In the genomic region with DNA sequence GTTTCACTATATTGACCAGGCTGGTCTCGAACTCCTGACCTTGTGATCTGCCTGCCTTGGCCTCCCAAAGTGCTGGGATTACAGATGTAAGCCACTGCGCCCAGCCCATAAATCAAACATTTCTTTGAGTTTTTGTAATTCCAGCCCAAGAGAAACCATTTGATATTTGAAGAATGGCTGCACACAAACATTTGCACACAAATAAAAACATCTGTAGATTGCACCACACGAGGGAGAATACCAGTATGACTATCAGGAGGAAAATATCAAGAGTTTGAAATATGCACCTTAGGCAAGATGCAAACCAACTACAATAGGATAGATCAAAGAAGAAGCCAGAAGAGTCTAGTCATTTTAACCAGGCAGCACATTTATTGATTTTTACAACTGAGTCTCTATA, we compare ENCODE assay signal across 14 cellular contexts. TPM values are rescaled to one million over a fixed set of nuclear protein-coding genes. Genes with fewer than 3 reads are reported as not detected.
"Had no signal": no experiment of that assay in that cellular context is flagged by ENCODE, and none has a peak within 500 bp of the region (broad histone marks: within the 10 kb centered on the region; RNA-seq: fewer than 3 reads in every experiment).

No MANE protein-coding gene starts in this region.

RNA-seq across cellular contexts. Expression of a gene that starts 20.4 kb away (rescaled TPM):
- total RNA-seq: stomach, subcutaneous adipose tissue, temporal lobe, testis, thoracic aorta, thyroid gland, tibial nerve, transverse colon, upper lobe of left lung, upper lobe of right lung, ureter, urinary bladder, uterus, vagina had no signal
- polyA plus RNA-seq: stomach, urinary bladder had no signal

RNA-seq across cellular contexts. Expression of a gene that starts 39.5 kb away (rescaled TPM):
- total RNA-seq: stomach, subcutaneous adipose tissue, temporal lobe, thoracic aorta, thyroid gland, tibial nerve, transverse colon, upper lobe of left lung, upper lobe of right lung, uterus had no signal
- polyA plus RNA-seq: urinary bladder had no signal
